Comparison of ENCODE assay signal across 8 cellular contexts in genomic region chr2:197137234-197137633, GRCh38.
DNase-seq lines count a peak whose midpoint lies in the region; ATAC-seq, FAIRE-seq and TF ChIP-seq lines count a peak whose summit lies in the region.
"Had no signal": no experiment of that assay in that cellular context is flagged by ENCODE, and none has a peak within 500 bp of the region (broad histone marks: within the 10 kb centered on the region; RNA-seq: fewer than 3 reads in every experiment).

No MANE protein-coding gene starts in this region.

- no peaks in the 10 kb centered on the region for H3K9me3 ChIP-seq in MG63
- H3K9me3 ChIP-seq in mammary epithelial cell (replicated peaks; ENCODE audit: insufficient read depth, low read length): no peaks in the 10 kb centered on the region

- H2AFZ ChIP-seq in mammary epithelial cell (ENCODE audit: low read depth, low read length): no peak overlapping the region

- TF ChIP-seq CTCF in Calu3 (IDR thresholded peaks at IDR 0.05; ENCODE audit: unreplicated experiment) (no peak), mammary epithelial cell (conservative IDR thresholded peaks at IDR 0.05 in 1 of 2, IDR thresholded peaks at IDR 0.05 in 1 of 2; ENCODE audit: extremely low read depth in 1 of 2, insufficient read depth in 1 of 2, low read depth in 1 of 2, low read length in 2 of 2) (peak in 1 of 2 donors; percentile 13), nephron progenitor cell (IDR thresholded peaks at IDR 0.05) (no peak)

- H3K36me3 ChIP-seq in MG63 (no peaks in the 10 kb centered on the region), mammary epithelial cell (ENCODE audit: insufficient read depth, low read length) (no peaks in the 10 kb centered on the region)

- H3K79me2 ChIP-seq in mammary epithelial cell (ENCODE audit: insufficient read depth, low read length): no peaks in the 10 kb centered on the region

- no peaks in the 10 kb centered on the region for H3K9me3 Mint-ChIP-seq in Calu3 (ENCODE audit: low read depth, unreplicated experiment)
- H3K9me3 Mint-ChIP-seq in nephron progenitor cell: no peaks in the 10 kb centered on the region

- no peak overlapping the region for H3K27ac ChIP-seq in mammary epithelial cell (ENCODE audit: insufficient read depth, low read depth, low read length)

- 90% methylated on average over 4 of the region's 4 CpGs for whole genome bisulfite sequencing in mammary epithelial cell (ENCODE audit: low coverage, missing lambda C conversion rate)

- no peak overlapping the region for H3K4me3 ChIP-seq in MG63
- H3K4me3 ChIP-seq in mammary epithelial cell (replicated peaks in 1 of 3; ENCODE audit: insufficient read depth in 1 of 3, low read depth in 2 of 3, low read length in 3 of 3): no peak overlapping the region

- H3K27me3 Mint-ChIP-seq in Calu3 (ENCODE audit: unreplicated experiment): no peaks in the 10 kb centered on the region
- H3K27me3 Mint-ChIP-seq in nephron progenitor cell (ENCODE audit: low read depth, poor library complexity): no peaks in the 10 kb centered on the region

- BruUV-seq in Calu3 (replicated peaks; lab: Mats Ljungman, UMichigan) (no TSS peak), mammary epithelial cell (replicated peaks; lab: Mats Ljungman, UMichigan) (no TSS peak)

- peaks cover 6% of the 10 kb centered on the region for H3K4me1 ChIP-seq in mammary epithelial cell (ENCODE audit: insufficient read depth, low read length)

- DNase-seq in Calu3: no peak
- peak; percentile 22 for DNase-seq in MG63
- peak; percentile 42 for DNase-seq in mammary epithelial cell
- no peak for DNase-seq in nephron progenitor cell
- DNase-seq in frontal cortex (ENCODE audit: low spot score in 2 of 2): no peak
- DNase-seq in DMS79 treated with DMSO at 0.1 percent for 48 hours (lab: John Stamatoyannopoulos, UW): no peak
- DNase-seq: activated CD8-positive, alpha-beta memory T cell treated with anti-CD3 and anti-CD28 coated beads, Interleukin-2, amount 50 U/mL, for 4 hours had no signal

- H4K20me1 ChIP-seq in mammary epithelial cell (ENCODE audit: insufficient read depth, low read length): no peaks in the 10 kb centered on the region

- H3K4me3 Mint-ChIP-seq in Calu3 (ENCODE audit: low read depth, unreplicated experiment): peak overlapping the region; percentile 8
- H3K4me3 Mint-ChIP-seq in nephron progenitor cell: no peak overlapping the region

- H3K4me1 Mint-ChIP-seq in Calu3 (ENCODE audit: low read depth, unreplicated experiment): peaks cover 25% of the 10 kb centered on the region
- H3K4me1 Mint-ChIP-seq in nephron progenitor cell: no peaks in the 10 kb centered on the region

- H3K36me3 Mint-ChIP-seq in Calu3 (ENCODE audit: insufficient read depth, unreplicated experiment) (no peaks in the 10 kb centered on the region), nephron progenitor cell (ENCODE audit: low read depth) (no peaks in the 10 kb centered on the region)

- in situ Hi-C loops in mammary epithelial cell (cut with MboI; ENCODE audit: low sequenced_read_pairs in 2 of 2): no loop called here

- CTCF ChIA-PET in Calu3 (lab: Charles Lee) (interaction anchor here (0.6 to 1.9 kb wide), 7 partner anchors 8 to 174 kb away, joined by 3 to 6 read pairs (median 4); no protein-coding TSS in a partner anchor), mammary epithelial cell (lab: Charles Lee; ENCODE audit: low non-redundant PET) (interaction anchor here (0.6 kb wide), 1 partner anchor 65 kb away, joined by 4 read pairs; no protein-coding TSS in a partner anchor)

- intact Hi-C loops in Calu3 (cut with micrococcal nuclease; ENCODE audit: unreplicated experiment) (loop anchor here (2.0 kb wide), 1 partner anchor 22 kb away; no protein-coding TSS in a partner anchor), mammary epithelial cell (cut with micrococcal nuclease) (no loop called here)

- no peak for FAIRE-seq in frontal cortex (lab: Jason Lieb, UNC)

- no peak for ATAC-seq in GM19452 (IDR thresholded peaks at IDR 0.05; ENCODE audit: unreplicated experiment)

- dilution Hi-C loops in mammary epithelial cell (cut with HindIII; ENCODE audit: low sequenced_read_pairs): no loop called here

- H3K27me3 ChIP-seq in MG63 (no peaks in the 10 kb centered on the region), mammary epithelial cell (ENCODE audit: insufficient read depth, low read length) (no peaks in the 10 kb centered on the region)

- peak overlapping the region; percentile 62 for H3K27ac Mint-ChIP-seq in Calu3 (ENCODE audit: unreplicated experiment)
- H3K27ac Mint-ChIP-seq in nephron progenitor cell: peak overlapping the region; percentile 0

- no peak overlapping the region for H3K9ac ChIP-seq in mammary epithelial cell (ENCODE audit: insufficient read depth, low read length)

- H3K4me2 ChIP-seq in mammary epithelial cell (ENCODE audit: insufficient read depth, low read depth, low read length): no peak overlapping the region

Comparison
In these comparisons a context has a peak if more than half of its experiments do, and no peak if none do; other contexts are left out.
1. DNase-seq: peak in MG63 (single experiment) and mammary epithelial cell (single experiment); none in Calu3 (single experiment), nephron progenitor cell (single experiment), frontal cortex (0 of 2) and DMS79 treated with DMSO at 0.1 percent for 48 hours (single experiment).